In genomic region chr17:77555741-77556291, GRCh38 we compare ENCODE assay signal across 10 cellular contexts.
DNase-seq lines count a peak whose midpoint lies in the region; ATAC-seq and TF ChIP-seq lines count a peak whose summit lies in the region.
"Had no signal": no experiment of that assay in that cellular context is flagged by ENCODE, and none has a peak within 500 bp of the region (broad histone marks: within the 10 kb centered on the region; RNA-seq: fewer than 3 reads in every experiment).

No MANE protein-coding gene starts in this region.

- intact Hi-C loops in left colon (cut with DNase I, micrococcal nuclease) (no loop called here), posterior vena cava (cut with DNase I) (no loop called here)

- peak; percentile 64 for ATAC-seq in left colon
- no peak for ATAC-seq in HG03139 (IDR thresholded peaks at IDR 0.05; ENCODE audit: unreplicated experiment)

- peak; percentile 47 for DNase-seq in Ammon's horn (ENCODE audit: low spot score)
- DNase-seq in NCI-H1694 treated with DMSO at 0.1 percent for 48 hours (lab: John Stamatoyannopoulos, UW), result peak; percentile 61
- peak; percentile 12 for DNase-seq in astrocyte of the cerebellum (ENCODE audit: low read depth)
- DNase-seq in left colon, result peak in 1 of 2 donors; percentile 67
- DNase-seq in mucosa of gallbladder (ENCODE audit: low spot score), result no peak
- no peak for DNase-seq in OCI-M2 (lab: John Stamatoyannopoulos, UW; ENCODE audit: unreplicated experiment)
- DNase-seq in posterior vena cava (ENCODE audit: low spot score), result no peak
- DNase-seq: erythroblast, OCI-M1 had no signal

- no peak overlapping the region for H3K4me3 ChIP-seq in astrocyte of the cerebellum (ENCODE audit: low read depth, low read length)

- in situ Hi-C loops in astrocyte of the cerebellum (cut with HindIII; ENCODE audit: low sequenced_read_pairs), result no loop called here

- no peak for TF ChIP-seq CTCF in astrocyte of the cerebellum (IDR thresholded peaks at IDR 0.05; ENCODE audit: low read depth, low read length, missing control alignments)

Comparison
In these comparisons a context has a peak if more than half of its experiments do, and no peak if none do; other contexts are left out.
1. DNase-seq: peak in Ammon's horn (single experiment), NCI-H1694 treated with DMSO at 0.1 percent for 48 hours (single experiment) and astrocyte of the cerebellum (single experiment); none in mucosa of gallbladder (single experiment), OCI-M2 (single experiment) and posterior vena cava (single experiment).